Comparison of ENCODE assay signal across 32 cellular contexts in the genomic region with DNA sequence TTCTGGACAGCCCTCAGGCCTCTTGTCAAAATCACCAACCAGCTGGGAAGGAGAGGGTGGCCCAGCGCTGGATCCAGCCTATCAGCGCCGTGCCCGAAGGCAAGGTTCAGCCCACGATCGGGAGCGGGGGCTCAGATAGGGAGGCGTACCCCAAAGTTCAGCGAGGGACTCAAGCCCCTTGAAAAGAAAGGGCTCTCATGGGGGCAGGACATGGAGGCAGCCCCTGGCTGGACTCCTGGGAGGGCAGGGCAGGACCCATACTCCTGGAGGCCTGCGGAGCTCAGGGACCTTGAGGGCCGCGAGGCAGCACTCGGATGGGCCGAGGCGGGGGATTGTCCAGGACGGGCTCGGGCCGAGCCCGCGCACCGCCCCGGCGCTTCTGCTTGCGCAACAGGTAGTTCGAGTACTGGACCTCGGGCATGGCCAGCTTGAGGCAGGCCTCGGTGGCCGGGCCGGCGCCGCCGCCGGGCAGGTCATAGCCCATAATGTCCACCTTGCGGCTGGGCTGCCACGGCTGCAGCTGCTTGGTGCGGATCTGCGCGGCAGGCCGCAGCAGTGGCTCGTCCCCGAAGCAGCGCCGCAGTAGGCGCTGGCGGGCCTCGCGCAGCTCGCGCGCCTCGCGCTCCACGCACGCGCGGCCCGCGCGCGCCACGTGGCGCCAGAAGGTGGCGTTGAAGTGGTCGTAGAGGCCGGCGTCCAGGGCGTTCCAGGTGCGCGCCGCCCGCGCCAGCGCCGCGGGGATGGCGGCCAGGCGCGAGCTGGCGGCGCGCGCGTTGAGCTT. TPM values are rescaled to one million over a fixed set of nuclear protein-coding genes. Genes with fewer than 3 reads are reported as not detected.
"Had no signal": no experiment of that assay in that cellular context is flagged by ENCODE, and none has a peak within 500 bp of the region (broad histone marks: within the 10 kb centered on the region; RNA-seq: fewer than 3 reads in every experiment).

No MANE protein-coding gene starts in this region.

- H3K4me3 Mint-ChIP-seq: activated CD4-positive, alpha-beta T cell treated with anti-CD3 and anti-CD28 coated beads for 36 hours; activated CD4-positive, alpha-beta T cell treated with anti-CD3 and anti-CD28 coated beads, Interleukin-2, amount 10 ng/mL, durations not matched to agents 7 days and 5 days; activated CD8-positive, alpha-beta T cell treated with anti-CD3 and anti-CD28 coated beads, Interleukin-2, amount 10 ng/mL, durations not matched to agents 7 days and 5 days; activated naive CD4-positive, alpha-beta T cell treated with anti-CD3 and anti-CD28 coated beads, Interleukin-2, amount 50 U/mL, for 24 hours; activated naive CD8-positive, alpha-beta T cell treated with anti-CD3 and anti-CD28 coated beads, Interleukin-2, amount 10 ng/mL, durations not matched to agents 7 days and 5 days; activated T-cell treated with anti-CD3 and anti-CD28 coated beads, Interleukin-2, amount 50 U/mL, for 24 hours; central memory CD8-positive, alpha-beta T cell; T-helper 1 cell treated with Interleukin-12 subunit alpha and Interleukin-12 subunit beta and Interleukin-4 antibody, amounts not matched to agents 30 μg/mL and 1 μg/mL, for 36 hours; T-helper 2 cell treated with Interferon-gamma antibody and Interleukin-4, amounts not matched to agents 5 μg/mL and 100 μg/mL, for 36 hours; WTC11 had no signal

- H3K27ac ChIP-seq: ascending aorta, cardiac muscle cell, SJCRH30, SK-N-MC had no signal

- H3K4me3 ChIP-seq: ascending aorta, cardiac muscle cell, SJCRH30, SK-N-MC had no signal

- DNase-seq: activated CD4-positive, alpha-beta T cell treated with anti-CD3 and anti-CD28 coated beads for 36 hours; activated CD4-positive, alpha-beta T cell treated with anti-CD3 and anti-CD28 coated beads, Interleukin-2, amount 10 ng/mL, durations not matched to agents 7 days and 5 days; activated CD4-positive, alpha-beta T cell treated with anti-CD3 and anti-CD28 coated beads, Interleukin-2, amount 50 U/mL, for 48 hours; activated CD8-positive, alpha-beta T cell treated with anti-CD3 and anti-CD28 coated beads, Interleukin-2, amount 10 ng/mL, durations not matched to agents 7 days and 5 days; activated gamma-delta T cell; activated naive CD4-positive, alpha-beta T cell treated with Interleukin-2 at 50 U/mL for 16 hours; activated naive CD8-positive, alpha-beta T cell treated with anti-CD3 and anti-CD28 coated beads, Interleukin-2, amount 10 ng/mL, durations not matched to agents 7 days and 5 days; activated T-cell treated with anti-CD3 and anti-CD28 coated beads, Interleukin-2, amount 50 U/mL, for 24 hours; amygdala; NCI-H1105; NCI-H1417 treated with DMSO at 0.1 percent for 48 hours; NCI-H187 treated with DMSO at 0.1 percent for 48 hours; NCI-H2081; NCI-H226; NCI-H446 treated with DMSO at 0.1 percent for 48 hours; NCI-H524 treated with DMSO at 0.1 percent for 48 hours; SHP77; SJCRH30 had no signal

- H3K27me3 Mint-ChIP-seq: activated CD4-positive, alpha-beta T cell treated with anti-CD3 and anti-CD28 coated beads for 36 hours; activated CD4-positive, alpha-beta T cell treated with anti-CD3 and anti-CD28 coated beads, Interleukin-2, amount 10 ng/mL, durations not matched to agents 7 days and 5 days; activated naive CD4-positive, alpha-beta T cell treated with anti-CD3 and anti-CD28 coated beads, Interleukin-2, amount 50 U/mL, for 24 hours; central memory CD8-positive, alpha-beta T cell had no signal

- H3K36me3 ChIP-seq: ascending aorta, cardiac muscle cell, SJCRH30 had no signal

- H3K27ac Mint-ChIP-seq: activated CD4-positive, alpha-beta T cell treated with anti-CD3 and anti-CD28 coated beads for 36 hours; activated CD4-positive, alpha-beta T cell treated with anti-CD3 and anti-CD28 coated beads, Interleukin-2, amount 10 ng/mL, durations not matched to agents 7 days and 5 days; activated CD8-positive, alpha-beta T cell treated with anti-CD3 and anti-CD28 coated beads, Interleukin-2, amount 10 ng/mL, durations not matched to agents 7 days and 5 days; activated naive CD4-positive, alpha-beta T cell treated with anti-CD3 and anti-CD28 coated beads, Interleukin-2, amount 50 U/mL, for 24 hours; activated naive CD8-positive, alpha-beta T cell treated with anti-CD3 and anti-CD28 coated beads, Interleukin-2, amount 10 ng/mL, durations not matched to agents 7 days and 5 days; activated T-cell treated with anti-CD3 and anti-CD28 coated beads, Interleukin-2, amount 50 U/mL, for 24 hours; activated T-helper 2 cell treated with anti-CD3 and anti-CD28 coated beads, Interferon-gamma antibody, Interleukin-2, Interleukin-4, amounts not matched to agents 10 μg/mL and 5 μg/mL and 100 μg/mL, durations not matched to agents 14 hours and 24 hours and 36 hours; T-helper 1 cell treated with Interleukin-12 subunit alpha and Interleukin-12 subunit beta and Interleukin-4 antibody, amounts not matched to agents 30 μg/mL and 1 μg/mL, for 36 hours; T-helper 2 cell treated with Interferon-gamma antibody and Interleukin-4, amounts not matched to agents 5 μg/mL and 100 μg/mL, for 36 hours; WTC11 had no signal

- H3K36me3 Mint-ChIP-seq: activated naive CD4-positive, alpha-beta T cell treated with anti-CD3 and anti-CD28 coated beads, Interleukin-2, amount 50 U/mL, for 24 hours; activated naive CD8-positive, alpha-beta T cell treated with anti-CD3 and anti-CD28 coated beads, Interleukin-2, amount 10 ng/mL, durations not matched to agents 7 days and 5 days had no signal

- ATAC-seq: activated CD4-positive, alpha-beta T cell treated with anti-CD3 and anti-CD28 coated beads for 36 hours; activated CD4-positive, CD25-positive, alpha-beta regulatory T cell treated with anti-CD3 and anti-CD28 coated beads, Interleukin-2, amount 50 U/mL, for 24 hours; activated CD8-positive, alpha-beta T cell treated with anti-CD3 and anti-CD28 coated beads, Interleukin-2, amount 10 ng/mL, durations not matched to agents 7 days and 5 days; Panc1; WTC11 had no signal

- H3K9me3 ChIP-seq: ascending aorta, SJCRH30 had no signal

- H3K4me1 ChIP-seq: ascending aorta had no signal

- H3K27me3 ChIP-seq: ascending aorta, cardiac muscle cell had no signal

- H3K9me3 Mint-ChIP-seq: activated CD4-positive, alpha-beta T cell treated with anti-CD3 and anti-CD28 coated beads, Interleukin-2, amount 10 ng/mL, durations not matched to agents 7 days and 5 days; activated naive CD4-positive, alpha-beta T cell treated with anti-CD3 and anti-CD28 coated beads, Interleukin-2, amount 50 U/mL, for 24 hours; activated naive CD8-positive, alpha-beta T cell treated with anti-CD3 and anti-CD28 coated beads, Interleukin-2, amount 10 ng/mL, durations not matched to agents 7 days and 5 days; activated T-cell treated with anti-CD3 and anti-CD28 coated beads, Interleukin-2, amount 50 U/mL, for 24 hours; activated T-helper 2 cell treated with anti-CD3 and anti-CD28 coated beads, Interferon-gamma antibody, Interleukin-2, Interleukin-4, amounts not matched to agents 10 μg/mL and 5 μg/mL and 100 μg/mL, durations not matched to agents 14 hours and 24 hours and 36 hours; central memory CD8-positive, alpha-beta T cell; T-helper 1 cell treated with Interleukin-12 subunit alpha and Interleukin-12 subunit beta and Interleukin-4 antibody, amounts not matched to agents 30 μg/mL and 1 μg/mL, for 36 hours; T-helper 2 cell treated with Interferon-gamma antibody and Interleukin-4, amounts not matched to agents 5 μg/mL and 100 μg/mL, for 36 hours had no signal

- FAIRE-seq: TTC549 had no signal

RNA-seq across cellular contexts. Expression of a gene that starts 6.5 kb away (rescaled TPM):
- total RNA-seq: activated CD4-positive, alpha-beta T cell treated with anti-CD3 and anti-CD28 coated beads, Interleukin-2, amount 10 ng/mL, durations not matched to agents 7 days and 5 days; activated CD8-positive, alpha-beta T cell treated with anti-CD3 and anti-CD28 coated beads, Interleukin-2, amount 10 ng/mL, durations not matched to agents 7 days and 5 days; ascending aorta; M059J; RPMI7951; SJCRH30 had no signal

RNA-seq across cellular contexts. Expression of a gene that starts 16.1 kb away (rescaled TPM):
- total RNA-seq: activated CD4-positive, alpha-beta T cell treated with anti-CD3 and anti-CD28 coated beads for 36 hours; activated CD4-positive, alpha-beta T cell treated with anti-CD3 and anti-CD28 coated beads, Interleukin-2, amount 10 ng/mL, durations not matched to agents 7 days and 5 days; activated CD8-positive, alpha-beta T cell treated with anti-CD3 and anti-CD28 coated beads, Interleukin-2, amount 10 ng/mL, durations not matched to agents 7 days and 5 days; activated naive CD8-positive, alpha-beta T cell treated with anti-CD3 and anti-CD28 coated beads, Interleukin-2, amount 10 ng/mL, durations not matched to agents 7 days and 5 days; ascending aorta; cardiac muscle cell; WTC11 had no signal
- polyA plus RNA-seq: cardiac muscle cell had no signal

RNA-seq across cellular contexts. Expression of a gene that starts 30.6 kb away (rescaled TPM):
- total RNA-seq: activated CD4-positive, alpha-beta T cell treated with anti-CD3 and anti-CD28 coated beads for 36 hours; activated CD4-positive, alpha-beta T cell treated with anti-CD3 and anti-CD28 coated beads, Interleukin-2, amount 10 ng/mL, durations not matched to agents 7 days and 5 days; activated CD8-positive, alpha-beta T cell treated with anti-CD3 and anti-CD28 coated beads, Interleukin-2, amount 10 ng/mL, durations not matched to agents 7 days and 5 days; activated naive CD8-positive, alpha-beta T cell treated with anti-CD3 and anti-CD28 coated beads, Interleukin-2, amount 10 ng/mL, durations not matched to agents 7 days and 5 days; cardiac muscle cell; SJCRH30 had no signal
- polyA plus RNA-seq: cardiac muscle cell had no signal
